Comparison of ENCODE assay signal across 1 cellular context in genomic region chr12:68335462-68335861, GRCh38.
TF ChIP-seq lines count a peak whose summit lies in the region.

No MANE protein-coding gene starts in this region.

TF ChIP-seq in GM23338, 12 proteins besides CTCF, POLR2A, EP300 and RAD21:
- TF ChIP-seq REST (IDR thresholded peaks at IDR 0.05; ENCODE audit: unreplicated experiment): no peak
- TF ChIP-seq STAT1 (IDR thresholded peaks at IDR 0.05; ENCODE audit: unreplicated experiment): no peak
- no peak for TF ChIP-seq EZH2phosphoT487 (IDR thresholded peaks at IDR 0.05; ENCODE audit: unreplicated experiment)
- TF ChIP-seq ZNF462 (CRISPR knock-in tag; IDR thresholded peaks at IDR 0.05): no peak
- no peak for TF ChIP-seq ETS1 (IDR thresholded peaks at IDR 0.05)
- TF ChIP-seq EZH2 (IDR thresholded peaks at IDR 0.05; ENCODE audit: low read depth, unreplicated experiment): no peak
- TF ChIP-seq NANOG (IDR thresholded peaks at IDR 0.05; ENCODE audit: borderline replicate concordance): no peak
- TF ChIP-seq ZNF114 (CRISPR knock-in tag; IDR thresholded peaks at IDR 0.05): no peak
- TF ChIP-seq CREB1 (CRISPR knock-in tag; IDR thresholded peaks at IDR 0.05; ENCODE audit: low read depth): no peak
- TF ChIP-seq JUNB (IDR thresholded peaks at IDR 0.05; ENCODE audit: unreplicated experiment): no peak
- no peak for TF ChIP-seq ZNF331 (CRISPR knock-in tag; IDR thresholded peaks at IDR 0.05; ENCODE audit: low read depth)
- no peak for TF ChIP-seq POLR2AphosphoS5 (IDR thresholded peaks at IDR 0.05; ENCODE audit: low read depth)
